In genomic region chr6:17167327-17167979, GRCh38 we compare ENCODE assay signal across 8 cellular contexts.
DNase-seq lines count a peak whose midpoint lies in the region; ATAC-seq, FAIRE-seq and TF ChIP-seq lines count a peak whose summit lies in the region.

No MANE protein-coding gene starts in this region.

- no peaks in the 10 kb centered on the region for H3K79me2 ChIP-seq in endothelial cell of umbilical vein (ENCODE audit: control insufficient read depth, insufficient read depth, low read length)

- peak; percentile 52 to 65 for TF ChIP-seq CTCF in endothelial cell of umbilical vein (IDR thresholded peaks at IDR 0.05; ENCODE audit: extremely low read depth in 1 of 2, insufficient read depth in 1 of 2, low read depth in 1 of 2, low read length in 2 of 2)

- H3K27ac Mint-ChIP-seq in activated T-helper 2 cell treated with anti-CD3 and anti-CD28 coated beads, Interferon-gamma antibody, Interleukin-2, Interleukin-4, amounts not matched to agents 10 μg/mL and 5 μg/mL and 100 μg/mL, durations not matched to agents 14 hours and 24 hours and 36 hours = no peak overlapping the region

- no peaks in the 10 kb centered on the region for H3K36me3 Mint-ChIP-seq in activated T-helper 2 cell treated with anti-CD3 and anti-CD28 coated beads, Interferon-gamma antibody, Interleukin-2, Interleukin-4, amounts not matched to agents 10 μg/mL and 5 μg/mL and 100 μg/mL, durations not matched to agents 14 hours and 24 hours and 36 hours (ENCODE audit: low read depth)

- no peaks in the 10 kb centered on the region for H3K9me3 ChIP-seq in endothelial cell of umbilical vein (replicated peaks; ENCODE audit: control insufficient read depth, insufficient read depth, low read length)
- no peaks in the 10 kb centered on the region for H3K9me3 ChIP-seq in mononuclear cell (ENCODE audit: low read depth, low read length)

- dilution Hi-C loops in endothelial cell of umbilical vein (cut with MboI; ENCODE audit: extremely low pct_ligation_motif_present, low sequenced_read_pairs) = no loop called here

- no peak overlapping the region for H3K9ac ChIP-seq in endothelial cell of umbilical vein (replicated peaks; ENCODE audit: extremely low read depth, insufficient read depth, low read length)

- H3K4me3 ChIP-seq in endothelial cell of umbilical vein (replicated peaks in 1 of 3; ENCODE audit: insufficient read depth in 1 of 3, low read depth in 1 of 3, low read length in 3 of 3) = no peak overlapping the region
- peak overlapping the region; percentile 8 for H3K4me3 ChIP-seq in mononuclear cell (ENCODE audit: low read length)

- peak; percentile 82 for FAIRE-seq in endothelial cell of umbilical vein (lab: Jason Lieb, UNC)

- intact Hi-C loops in endothelial cell of umbilical vein (cut with micrococcal nuclease) = no loop called here
- intact Hi-C loops in activated T-helper 2 cell treated with anti-CD3 and anti-CD28 coated beads, Interferon-gamma antibody, Interleukin-2, Interleukin-4, amounts not matched to agents 10 μg/mL and 5 μg/mL and 100 μg/mL, durations not matched to agents 14 hours and 24 hours and 36 hours (cut with micrococcal nuclease) = no loop called here

- ATAC-seq in GM21825 (IDR thresholded peaks at IDR 0.05; ENCODE audit: unreplicated experiment) = no peak

- no peaks in the 10 kb centered on the region for H3K27me3 Mint-ChIP-seq in activated T-helper 2 cell treated with anti-CD3 and anti-CD28 coated beads, Interferon-gamma antibody, Interleukin-2, Interleukin-4, amounts not matched to agents 10 μg/mL and 5 μg/mL and 100 μg/mL, durations not matched to agents 14 hours and 24 hours and 36 hours (ENCODE audit: low read depth)

- H3K27me3 ChIP-seq in endothelial cell of umbilical vein (ENCODE audit: control insufficient read depth in 2 of 2, insufficient read depth in 2 of 2, low read length in 2 of 2) = no peaks in the 10 kb centered on the region
- no peaks in the 10 kb centered on the region for H3K27me3 ChIP-seq in mononuclear cell (ENCODE audit: insufficient read depth, low read length)

- H4K20me1 ChIP-seq in endothelial cell of umbilical vein (replicated peaks; ENCODE audit: control insufficient read depth, extremely low read depth, insufficient read depth, low read length) = no peaks in the 10 kb centered on the region

- no peak overlapping the region for H3K4me2 ChIP-seq in endothelial cell of umbilical vein (ENCODE audit: insufficient read depth, low read length)

- DNase-seq in D341Med (ENCODE audit: low spot score) (peak; percentile 69), NCI-H524 treated with DMSO at 0.1 percent for 48 hours (lab: John Stamatoyannopoulos, UW) (peak; percentile 54), endothelial cell of umbilical vein (ENCODE audit: low read depth, low spot score) (peak; percentile 46), Kasumi-1 (lab: John Stamatoyannopoulos, UW) (no peak)
- no peak for DNase-seq in activated CD4-positive, alpha-beta T cell treated with anti-CD3 and anti-CD28 coated beads for 48 hours
- DNase-seq in activated T-helper 2 cell treated with anti-CD3 and anti-CD28 coated beads, Interferon-gamma antibody, Interleukin-2, Interleukin-4, amounts not matched to agents 10 μg/mL and 5 μg/mL and 100 μg/mL, durations not matched to agents 14 hours and 24 hours and 36 hours (ENCODE audit: low spot score) = no peak

- H3K9me1 ChIP-seq in endothelial cell of umbilical vein (replicated peaks; ENCODE audit: control insufficient read depth, extremely low read depth, insufficient read depth, low read length) = no peaks in the 10 kb centered on the region

- no peak overlapping the region for H3K27ac ChIP-seq in endothelial cell of umbilical vein (ENCODE audit: insufficient read depth, low read depth, low read length)

- H3K4me1 Mint-ChIP-seq in activated T-helper 2 cell treated with anti-CD3 and anti-CD28 coated beads, Interferon-gamma antibody, Interleukin-2, Interleukin-4, amounts not matched to agents 10 μg/mL and 5 μg/mL and 100 μg/mL, durations not matched to agents 14 hours and 24 hours and 36 hours (ENCODE audit: low read depth) = no peaks in the 10 kb centered on the region

- no peak overlapping the region for H3K4me3 Mint-ChIP-seq in activated T-helper 2 cell treated with anti-CD3 and anti-CD28 coated beads, Interferon-gamma antibody, Interleukin-2, Interleukin-4, amounts not matched to agents 10 μg/mL and 5 μg/mL and 100 μg/mL, durations not matched to agents 14 hours and 24 hours and 36 hours (ENCODE audit: low read depth)

- H3K4me1 ChIP-seq in endothelial cell of umbilical vein (ENCODE audit: control insufficient read depth, extremely low read depth, insufficient read depth, low read length) (no peaks in the 10 kb centered on the region), mononuclear cell (ENCODE audit: insufficient read depth, low read length) (no peaks in the 10 kb centered on the region)

- H3K36me3 ChIP-seq in endothelial cell of umbilical vein (ENCODE audit: control insufficient read depth in 2 of 2, extremely low read depth in 1 of 2, insufficient read depth in 2 of 2, low read length in 2 of 2) = no peaks in the 10 kb centered on the region

- POLR2A ChIA-PET in endothelial cell of umbilical vein (lab: Charles Lee) = no interaction called here

- BruUV-seq in endothelial cell of umbilical vein (replicated peaks; lab: Mats Ljungman, UMichigan) = no TSS peak

- CTCF ChIA-PET in endothelial cell of umbilical vein (lab: Charles Lee) = interaction anchor here (0.7 to 1.9 kb wide), 2 partner anchors 14 to 417 kb away, joined by 5 to 13 read pairs; no protein-coding TSS in a partner anchor

- no peaks in the 10 kb centered on the region for H3K9me3 Mint-ChIP-seq in activated T-helper 2 cell treated with anti-CD3 and anti-CD28 coated beads, Interferon-gamma antibody, Interleukin-2, Interleukin-4, amounts not matched to agents 10 μg/mL and 5 μg/mL and 100 μg/mL, durations not matched to agents 14 hours and 24 hours and 36 hours

- peak overlapping the region; percentile 20 for H2AFZ ChIP-seq in endothelial cell of umbilical vein (ENCODE audit: low read depth, low read length)

- TF ChIP-seq POLR2A in endothelial cell of umbilical vein (IDR thresholded peaks at IDR 0.05; ENCODE audit: low read depth, low read length) = no peak

TF ChIP-seq in endothelial cell of umbilical vein, 7 proteins besides CTCF, POLR2A, EP300 and RAD21:
- TF ChIP-seq MYC (IDR thresholded peaks at IDR 0.05; ENCODE audit: low read depth, low read length) (no peak), JUN (IDR thresholded peaks at IDR 0.05; ENCODE audit: borderline replicate concordance, insufficient read depth, insufficient read length, low read depth) (no peak), MAX (IDR thresholded peaks at IDR 0.05; ENCODE audit: insufficient read depth, insufficient read length) (no peak), POLR2AphosphoS5 (IDR thresholded peaks at IDR 0.05; ENCODE audit: insufficient read depth, low read depth, low read length) (no peak), EZH2 (IDR thresholded peaks at IDR 0.05; ENCODE audit: borderline replicate concordance, low read depth, low read length, severe bottlenecking) (no peak), FOS (IDR thresholded peaks at IDR 0.05; ENCODE audit: borderline replicate concordance, insufficient read depth, low read length) (no peak), GATA2 (IDR thresholded peaks at IDR 0.05; ENCODE audit: insufficient read depth, insufficient read length, low read depth, low read length) (no peak)
TF ChIP-seq in endothelial cell of umbilical vein: peak in this region for 0.

Comparison
In these comparisons a context has a peak if more than half of its experiments do, and no peak if none do; other contexts are left out.
1. DNase-seq: peak in D341Med (single experiment), NCI-H524 treated with DMSO at 0.1 percent for 48 hours (single experiment) and endothelial cell of umbilical vein (single experiment); none in activated CD4-positive, alpha-beta T cell treated with anti-CD3 and anti-CD28 coated beads for 48 hours (single experiment), activated T-helper 2 cell treated with anti-CD3 and anti-CD28 coated beads, Interferon-gamma antibody, Interleukin-2, Interleukin-4, amounts not matched to agents 10 μg/mL and 5 μg/mL and 100 μg/mL, durations not matched to agents 14 hours and 24 hours and 36 hours (single experiment) and Kasumi-1 (0 of 2).